ENCODE assay signal across 15 cellular contexts in genomic region chr21:44351535-44352252, GRCh38. TPM values are rescaled to one million over a fixed set of nuclear protein-coding genes. Genes with fewer than 3 reads are reported as not detected.
DNase-seq lines count a peak whose midpoint lies in the region; ATAC-seq, FAIRE-seq and TF ChIP-seq lines count a peak whose summit lies in the region.
"Had no signal": no experiment of that assay in that cellular context is flagged by ENCODE, and none has a peak within 500 bp of the region (broad histone marks: within the 10 kb centered on the region; RNA-seq: fewer than 3 reads in every experiment).

No MANE protein-coding gene starts in this region.

- no peak overlapping the region for H4K5ac ChIP-seq in H1 (ENCODE audit: insufficient read length, low read depth, low read length)

- H4K20me1 ChIP-seq in H1 (replicated peaks in 1 of 2; ENCODE audit: control insufficient read depth in 1 of 2, insufficient read depth in 2 of 2, low read length in 2 of 2): no peaks in the 10 kb centered on the region

- no peaks in the 10 kb centered on the region for H3K27me3 ChIP-seq in HL-60 (ENCODE audit: insufficient read depth, poor library complexity, severe bottlenecking)
- H3K27me3 ChIP-seq in H1 (replicated peaks in 1 of 4; ENCODE audit: control insufficient read depth in 3 of 4, extremely low read depth in 1 of 4, insufficient read depth in 3 of 4, low read length in 3 of 4): peaks cover 17 to 40% (median 28%) of the 10 kb centered on the region in 4 experiments; a peak in 6 of 7 replicates
- peaks cover 29% of the 10 kb centered on the region for H3K27me3 ChIP-seq in neutrophil

- no peak overlapping the region for H3K14ac ChIP-seq in H1 (ENCODE audit: insufficient read length)

- H3K4me3 Mint-ChIP-seq in CD14-positive monocyte: peak overlapping the region; percentile 59 to 71

- 0 out of 2 replicates have a peak overlapping the region, but pooled peaks have one; percentile 50 for H2BK12ac ChIP-seq in H1 (ENCODE audit: low read depth, low read length)

- H3K4me3 ChIP-seq in HL-60 (replicated peaks; ENCODE audit: insufficient read depth, low read length) (peak overlapping the region; percentile 39), H1 (ENCODE audit: extremely low read depth in 1 of 4, insufficient read depth in 2 of 4, low read depth in 3 of 4, low read length in 4 of 4) (no peak overlapping the region), neutrophil (ENCODE audit: low read depth in 1 of 2, low read length in 1 of 2) (peak overlapping the region; percentile 56 to 60)
- H3K4me3 ChIP-seq: K562 had no signal

- 92% methylated on average over 14 of the region's 18 CpGs; no CpG with 5 or more reads in 1 of the 2 experiments for WGBS in H1 (ENCODE audit: extremely low coverage in 1 of 2, insufficient coverage in 1 of 2, insufficient read length in 1 of 2, insufficient replicate concordance in 2 of 2, low coverage in 1 of 2, low lambda C conversion rate in 2 of 2, missing lambda C conversion rate in 1 of 2), 2 experiments

- peaks cover 0 to 14% (median 0%) of the 10 kb centered on the region in 7 donors for H3K9me3 Mint-ChIP-seq in CD14-positive monocyte

- no peak overlapping the region for H3K9ac ChIP-seq in H1 (replicated peaks in 1 of 4; ENCODE audit: extremely low read depth in 1 of 4, low read depth in 3 of 4, low read length in 3 of 4)

- intact Hi-C loops in CD14-positive monocyte (cut with micrococcal nuclease): loop anchor here in 1 of 2 donors (5.0 kb wide), 1 partner anchor 1201 kb away; no protein-coding TSS in a partner anchor

- H2BK5ac ChIP-seq in H1 (ENCODE audit: low read depth, low read length): no peak overlapping the region

- H3K36me3 Mint-ChIP-seq in CD14-positive monocyte: peaks cover 16 to 19% of the 10 kb centered on the region in 2 donors

- no peak overlapping the region for H3K18ac ChIP-seq in H1 (ENCODE audit: extremely low read depth, low read length)

- H3K4ac ChIP-seq in H1 (replicated peaks; ENCODE audit: insufficient read length, low read depth, low read length): peak overlapping the region; percentile 53

- no peak overlapping the region for H3K23ac ChIP-seq in H1 (ENCODE audit: insufficient read length)

- no peak for TF ChIP-seq POLR2A in H1 (IDR thresholded peaks at IDR 0.05; ENCODE audit: control extremely low read depth in 1 of 2, low read depth in 2 of 2, low read length in 2 of 2)

- CTCF ChIA-PET in H1 (lab: Charles Lee; ENCODE audit: partially characterized antibody): interaction anchor here (0.6 to 3.3 kb wide), 5 partner anchors 9 to 93 kb away, joined by 3 to 11 read pairs (median 4); no protein-coding TSS in a partner anchor

- H3K4me1 Mint-ChIP-seq in CD14-positive monocyte: peaks cover 61% of the 10 kb centered on the region

- peaks cover 27 to 45% (median 28%) of the 10 kb centered on the region in 3 donors for H3K27me3 Mint-ChIP-seq in CD14-positive monocyte (ENCODE audit: low read depth in 3 of 3)

- TF ChIP-seq EP300 in H1 (IDR thresholded peaks at IDR 0.05; ENCODE audit: borderline replicate concordance in 1 of 2, low read depth in 2 of 2, low read length in 2 of 2): no peak

- no peak for TF ChIP-seq RAD21 in H1 (IDR thresholded peaks at IDR 0.05 in 1 of 2, conservative IDR thresholded peaks at IDR 0.05 in 1 of 2; ENCODE audit: low read depth in 2 of 2, low read length in 2 of 2)

- no peak overlapping the region for H2AK5ac ChIP-seq in H1 (ENCODE audit: low read depth, low read length)

- ATAC-seq in GM18870 (IDR thresholded peaks at IDR 0.05; ENCODE audit: unreplicated experiment): no peak
- ATAC-seq: K562 had no signal

- H2BK20ac ChIP-seq in H1 (ENCODE audit: low read length): no peak overlapping the region

- POLR2A ChIA-PET in H1 (lab: Charles Lee; ENCODE audit: partially characterized antibody): no interaction called here

- peaks cover 0 to 5% (median under 1%) of the 10 kb centered on the region in 4 experiments; a peak in 2 of 7 replicates for H3K4me1 ChIP-seq in H1 (replicated peaks in 1 of 4; ENCODE audit: control insufficient read depth in 3 of 4, insufficient read depth in 4 of 4, low read length in 3 of 4)
- H3K4me1 ChIP-seq in neutrophil (ENCODE audit: control insufficient read depth in 1 of 2, insufficient read depth in 1 of 2, low read depth in 1 of 2, low read length in 1 of 2): peaks cover 66 to 69% of the 10 kb centered on the region in 2 experiments

- H3K56ac ChIP-seq in H1 (replicated peaks; ENCODE audit: insufficient read length, low read depth, low read length): no peak overlapping the region

- no peak overlapping the region for H2AFZ ChIP-seq in H1 (ENCODE audit: low read length)

- H3K9me3 ChIP-seq in H1 (ENCODE audit: insufficient read depth in 2 of 2, low read depth in 1 of 2, low read length in 1 of 2) (no peaks in the 10 kb centered on the region), neutrophil (no peaks in the 10 kb centered on the region)

- TF ChIP-seq CTCF in CD14-positive monocyte (IDR thresholded peaks at IDR 0.05) (no peak), HL-60 (IDR thresholded peaks at IDR 0.05; ENCODE audit: insufficient read depth, low read length) (no peak), H1 (IDR thresholded peaks at IDR 0.05; ENCODE audit: control extremely low read depth in 1 of 3, insufficient read depth in 1 of 3, low read depth in 1 of 3, low read length in 3 of 3) (no peak), neutrophil (IDR thresholded peaks at IDR 0.05) (no peak)

- no peak for FAIRE-seq in H1 (lab: Jason Lieb, UNC)
- FAIRE-seq: RCC 7860 had no signal

- H4K8ac ChIP-seq in H1 (ENCODE audit: extremely low read depth, insufficient read depth, low read length): no peak overlapping the region; the same call in 1 of the 2 replicates

- H3K23me2 ChIP-seq in H1 (ENCODE audit: low read depth, low read length): no peaks in the 10 kb centered on the region; the same call in 1 of the 2 replicates

- DNase-seq in CD14-positive monocyte (ENCODE audit: low spot score) (no peak), HL-60 (ENCODE audit: low read depth in 1 of 2, low spot score in 1 of 2) (no peak), H1 (ENCODE audit: low read depth in 1 of 2, low spot score in 2 of 2) (no peak), NCI-H1930 (lab: John Stamatoyannopoulos, UW) (no peak), NCI-H1092 treated with DMSO at 0.1 percent for 48 hours (lab: John Stamatoyannopoulos, UW) (no peak)
- no peak for DNase-seq in activated CD8-positive, alpha-beta memory T cell treated with anti-CD3 and anti-CD28 coated beads for 24 hours
- DNase-seq: NCI-H1048, NCI-H1694 treated with DMSO at 0.1 percent for 48 hours, NCI-H446, SHP77 treated with DMSO at 0.1 percent for 48 hours had no signal

- H3K79me2 ChIP-seq in H1 (ENCODE audit: control insufficient read depth in 1 of 2, insufficient read depth in 2 of 2, low read length in 2 of 2): no peaks in the 10 kb centered on the region

- H3K27ac Mint-ChIP-seq in CD14-positive monocyte: peak overlapping the region in 1 of 7 donors; percentile 97

- H3K4me2 ChIP-seq in H1 (ENCODE audit: insufficient read depth in 1 of 2, low read depth in 2 of 2, low read length in 2 of 2): peak overlapping the region in 1 of 2 experiments; percentile 21; a peak in 1 of 4 replicates

- H3K36me3 ChIP-seq in H1 (ENCODE audit: control insufficient read depth in 2 of 4, insufficient read depth in 4 of 4, low read length in 3 of 4) (no peaks in the 10 kb centered on the region), neutrophil (peaks cover 2% of the 10 kb centered on the region)

- H4K91ac ChIP-seq in H1 (replicated peaks; ENCODE audit: insufficient read length, low read length): no peak overlapping the region

- H3K27ac ChIP-seq in HL-60 (replicated peaks) (peak overlapping the region; percentile 99), H1 (ENCODE audit: low read depth, low read length) (no peak overlapping the region), neutrophil (peak overlapping the region; percentile 93)

- no peak overlapping the region for H2BK120ac ChIP-seq in H1 (replicated peaks; ENCODE audit: low read depth, low read length)

- H3K79me1 ChIP-seq in H1 (ENCODE audit: low read depth, low read length): no peaks in the 10 kb centered on the region

- no peak overlapping the region; the same call in 1 of the 2 replicates for H2BK15ac ChIP-seq in H1 (ENCODE audit: low read length)

TF ChIP-seq in H1, 55 proteins besides CTCF, POLR2A, EP300 and RAD21 (continues in another document):
- no peak for TF ChIP-seq EZH2 (IDR thresholded peaks at IDR 0.05; ENCODE audit: low read depth, low read length, severe bottlenecking)

RNA-seq across cellular contexts. Expression of gene TRPM2, which starts 1.7 kb away (rescaled TPM):
- polyA plus RNA-seq in CD14-positive monocyte (10 to 100 TPM in 1 of 2 donors, 1 to 10 TPM in 1; 7.6 to 12.2 TPM), H1 (2011; rRNA removed) (0.17 and 0.27 TPM in 2 replicates)
- total RNA-seq in H1 (2021; fragmentation: NEBNext Ultra II Directional; extraction: Animal tissue kit (Norgen Biotek cat#: 25700)): 0.28 and 0.36 TPM in 2 replicates
- polyA plus RNA-seq in H1 (2011; cell fraction: cytosol; rRNA removed): 0.27 TPM
- polyA plus RNA-seq in H1 (2011; cell fraction: nucleus; rRNA removed): 0.64 TPM
- 0.13 to 0.59 TPM (median 0.25 TPM) in 4 replicates for polyA plus RNA-seq in H1 (2012, experiment 1 of 2)
- 0.10 TPM for polyA plus RNA-seq in H1 (2012, experiment 2 of 2)
- polyA plus RNA-seq in H1 (2013, experiment 1 of 2): 0.30 TPM
- 0.15 TPM for polyA plus RNA-seq in H1 (2013, experiment 2 of 2)
- 0.17 and 0.22 TPM in 2 replicates for polyA minus RNA-seq in H1 (2011; rRNA and poly(A)+ RNA removed)
- 1.5 TPM for polyA minus RNA-seq in H1 (2011; cell fraction: cytosol; rRNA and poly(A)+ RNA removed)
- 1.2 TPM for polyA minus RNA-seq in H1 (2011; cell fraction: nucleus; rRNA and poly(A)+ RNA removed)
- polyA plus RNA-seq: BJ had no signal

RNA-seq across cellular contexts. Expression of gene CFAP410, which starts 12.5 kb away (rescaled TPM):
- polyA plus RNA-seq in CD14-positive monocyte: 10 to 100 TPM; 14.8 to 17.3 TPM
- 10.6 and 11.6 TPM in 2 replicates for total RNA-seq in H1 (2021; fragmentation: NEBNext Ultra II Directional; extraction: Animal tissue kit (Norgen Biotek cat#: 25700))
- polyA plus RNA-seq in H1 (2011; rRNA removed): 12.0 and 20.5 TPM in 2 replicates
- 14.8 TPM for polyA plus RNA-seq in H1 (2011; cell fraction: cytosol; rRNA removed)
- polyA plus RNA-seq in H1 (2011; cell fraction: nucleus; rRNA removed): 59.6 TPM
- 6.5 to 11.7 TPM (median 11.0 TPM) in 4 replicates for polyA plus RNA-seq in H1 (2012, experiment 1 of 2)
- 5.2 TPM for polyA plus RNA-seq in H1 (2012, experiment 2 of 2)
- 9.3 TPM for polyA plus RNA-seq in H1 (2013, experiment 1 of 2)
- 7.4 TPM for polyA plus RNA-seq in H1 (2013, experiment 2 of 2)
- 2.4 and 2.6 TPM in 2 replicates for polyA minus RNA-seq in H1 (2011; rRNA and poly(A)+ RNA removed)
- 4.1 TPM for polyA minus RNA-seq in H1 (2011; cell fraction: cytosol; rRNA and poly(A)+ RNA removed)
- polyA minus RNA-seq in H1 (2011; cell fraction: nucleus; rRNA and poly(A)+ RNA removed): 7.8 TPM

RNA-seq across cellular contexts. Expression of gene PFKL, which starts 51.8 kb away (rescaled TPM):
- polyA plus RNA-seq in CD14-positive monocyte: 100 to 1,000 TPM; 105 to 113 TPM
- 76.7 and 82.3 TPM in 2 replicates for total RNA-seq in H1 (2021; fragmentation: NEBNext Ultra II Directional; extraction: Animal tissue kit (Norgen Biotek cat#: 25700))
- polyA plus RNA-seq in H1 (2011; rRNA removed): 80.2 and 106 TPM in 2 replicates
- 87.2 TPM for polyA plus RNA-seq in H1 (2011; cell fraction: cytosol; rRNA removed)
- 210 TPM for polyA plus RNA-seq in H1 (2011; cell fraction: nucleus; rRNA removed)
- 40.8 to 95.9 TPM (median 88.0 TPM) in 4 replicates for polyA plus RNA-seq in H1 (2012, experiment 1 of 2)
- 60.1 TPM for polyA plus RNA-seq in H1 (2012, experiment 2 of 2)
- 42.3 TPM for polyA plus RNA-seq in H1 (2013, experiment 1 of 2)
- 40.2 TPM for polyA plus RNA-seq in H1 (2013, experiment 2 of 2)
- polyA minus RNA-seq in H1 (2011; rRNA and poly(A)+ RNA removed): 32.1 and 43.0 TPM in 2 replicates
- polyA minus RNA-seq in H1 (2011; cell fraction: cytosol; rRNA and poly(A)+ RNA removed): 45.9 TPM
- 49.0 TPM for polyA minus RNA-seq in H1 (2011; cell fraction: nucleus; rRNA and poly(A)+ RNA removed)

Comparison
In these comparisons a context has a peak if more than half of its experiments do, and no peak if none do; other contexts are left out.
1. H3K4me3 ChIP-seq: peak in HL-60 (single experiment) and neutrophil (2 of 2); none in H1 (0 of 4).